8 cellular contexts compared by ENCODE assay signal in genomic region chr11:46121724-46122477, GRCh38. TPM values are rescaled to one million over a fixed set of nuclear protein-coding genes. Genes with fewer than 3 reads are reported as not detected.
DNase-seq lines count a peak whose midpoint lies in the region; ATAC-seq, FAIRE-seq and TF ChIP-seq lines count a peak whose summit lies in the region.

No MANE protein-coding gene starts in this region.

- H3K4me3 Mint-ChIP-seq in natural killer cell treated with Interleukin-12 subunit alpha and Interleukin-12 subunit beta and Interleukin-15 and Interleukin-18, amount 100 ng/mL, for 72 hours: peak overlapping the region; percentile 97

- H3K4me3 ChIP-seq in fibroblast of mammary gland (ENCODE audit: control insufficient read depth, low read depth, low read length): peak overlapping the region; percentile 64

- peaks cover 30 to 42% of the 10 kb centered on the region in 2 donors for H3K4me1 Mint-ChIP-seq in natural killer cell treated with Interleukin-12 subunit alpha and Interleukin-12 subunit beta and Interleukin-15 and Interleukin-18, amount 100 ng/mL, for 72 hours (ENCODE audit: low read depth in 2 of 2)

- TF ChIP-seq CTCF in fibroblast of mammary gland (conservative IDR thresholded peaks at IDR 0.05; ENCODE audit: control insufficient read depth, insufficient read depth, low read depth, low read length): no peak

- DNase-seq in DMS53 treated with DMSO at 0.1 percent for 48 hours (lab: John Stamatoyannopoulos, UW; ENCODE audit: unreplicated experiment) (peak; percentile 54), KBM-7 (peak; percentile 70), RCC 7860 (ENCODE audit: low spot score) (peak; percentile 66), fibroblast of mammary gland (ENCODE audit: low read depth) (peak; percentile 94)
- peak; percentile 48 to 55 for DNase-seq in activated T-helper 1 cell treated with anti-CD3 and anti-CD28 coated beads, Interleukin-2, amount 50 U/mL, for 16 hours (ENCODE audit: low read depth in 1 of 2, low spot score in 1 of 2)
- peak; percentile 85 for DNase-seq in natural killer cell treated with Interleukin-12 subunit alpha and Interleukin-12 subunit beta and Interleukin-15 and Interleukin-18, amount 100 ng/mL, for 72 hours (ENCODE audit: low spot score)
- DNase-seq in stimulated activated naive CD4-positive, alpha-beta T cell treated with Interleukin-2 at 50 U/mL for 16 hours (lab: John Stamatoyannopoulos, UW): peak; percentile 78

- no peaks in the 10 kb centered on the region for H3K9me3 Mint-ChIP-seq in natural killer cell treated with Interleukin-12 subunit alpha and Interleukin-12 subunit beta and Interleukin-15 and Interleukin-18, amount 100 ng/mL, for 72 hours

- H3K36me3 Mint-ChIP-seq in natural killer cell treated with Interleukin-12 subunit alpha and Interleukin-12 subunit beta and Interleukin-15 and Interleukin-18, amount 100 ng/mL, for 72 hours: peaks cover 6% of the 10 kb centered on the region

- in situ Hi-C loops in KBM-7 (cut with MboI; ENCODE audit: low pct_unique_long_range_greater_than_20kb, low sequenced_read_pairs): no loop called here

- no peak for FAIRE-seq in RCC 7860 (lab: Jason Lieb, UNC)

- H3K27me3 Mint-ChIP-seq in natural killer cell treated with Interleukin-12 subunit alpha and Interleukin-12 subunit beta and Interleukin-15 and Interleukin-18, amount 100 ng/mL, for 72 hours: no peaks in the 10 kb centered on the region

- peak; percentile 44 for ATAC-seq in GM21717 (IDR thresholded peaks at IDR 0.05; ENCODE audit: unreplicated experiment)
- ATAC-seq in natural killer cell treated with Interleukin-12 subunit alpha and Interleukin-12 subunit beta and Interleukin-15 and Interleukin-18, amount 100 ng/mL, for 72 hours: peak; percentile 68 to 79

- H3K27ac Mint-ChIP-seq in natural killer cell treated with Interleukin-12 subunit alpha and Interleukin-12 subunit beta and Interleukin-15 and Interleukin-18, amount 100 ng/mL, for 72 hours: peak overlapping the region; percentile 96

RNA-seq across cellular contexts. Expression of gene PHF21A, which starts 0.6 kb away (rescaled TPM):
- 10 to 100 TPM; 50.3 to 64.3 TPM for total RNA-seq in natural killer cell treated with Interleukin-12 subunit alpha and Interleukin-12 subunit beta and Interleukin-15 and Interleukin-18, amount 100 ng/mL, for 72 hours

Comparison
In these comparisons a context has a peak if more than half of its experiments do, and no peak if none do; other contexts are left out.
1. Peak in every context shown above with its lines: DNase-seq, ATAC-seq and H3K4me3 ChIP-seq.